In the genomic region with DNA sequence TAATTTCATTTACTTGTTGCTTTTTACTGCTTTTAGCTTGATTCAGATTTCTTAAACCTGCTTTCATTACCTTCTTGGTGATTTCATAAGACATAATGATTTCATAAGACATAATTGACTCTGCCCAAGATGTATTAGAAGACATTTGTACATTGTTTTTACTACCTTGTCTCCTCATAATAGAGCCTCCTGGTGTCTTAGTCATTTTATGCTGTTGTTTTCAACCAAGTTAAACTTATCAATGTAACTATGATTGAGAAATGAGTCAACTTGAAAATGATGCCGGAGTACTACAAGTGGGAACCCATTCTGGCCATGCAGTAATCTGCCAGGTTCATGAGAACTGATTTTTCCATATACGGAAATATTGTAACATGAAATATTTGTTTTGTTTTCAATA, we compare ENCODE assay signal across 19 cellular contexts.
A peak's percentile ranks its signal among the peaks of the same experiment; 100 is the strongest.
DNase-seq lines count a peak whose midpoint lies in the region; ATAC-seq, FAIRE-seq and TF ChIP-seq lines count a peak whose summit lies in the region.
"Had no signal": no experiment of that assay in that cellular context is flagged by ENCODE, and none has a peak within 500 bp of the region (broad histone marks: within the 10 kb centered on the region; RNA-seq: fewer than 3 reads in every experiment).

No MANE protein-coding gene starts in this region.

- H3K4me1 ChIP-seq in HCT116 (ENCODE audit: control insufficient read depth in 1 of 2, insufficient read depth in 2 of 2, low read length in 2 of 2) (no peaks in the 10 kb centered on the region), foreskin keratinocyte (no peaks in the 10 kb centered on the region), GM23338 (ENCODE audit: insufficient read depth) (no peaks in the 10 kb centered on the region), lower lobe of right lung (no peaks in the 10 kb centered on the region)

- TF ChIP-seq POLR2A in HCT116 (IDR thresholded peaks at IDR 0.05; ENCODE audit: borderline replicate concordance, extremely low read depth, insufficient read depth, insufficient read length), result no peak

- H3K36me3 ChIP-seq in HCT116 (ENCODE audit: control insufficient read depth in 1 of 2, insufficient read depth in 2 of 2, low read length in 2 of 2) (no peaks in the 10 kb centered on the region), bronchial epithelial cell (ENCODE audit: control insufficient read depth, insufficient read depth, low read length) (no peaks in the 10 kb centered on the region), GM23338 (ENCODE audit: insufficient read depth) (no peaks in the 10 kb centered on the region), lower lobe of right lung (no peaks in the 10 kb centered on the region)

- no peak overlapping the region for H3K4me3 ChIP-seq in HCT116 (replicated peaks in 1 of 2; ENCODE audit: low read depth in 1 of 2, low read length in 2 of 2)
- no peak overlapping the region for H3K4me3 ChIP-seq in bronchial epithelial cell (ENCODE audit: low read depth, low read length)
- no peak overlapping the region for H3K4me3 ChIP-seq in GM23338
- H3K4me3 ChIP-seq in lower lobe of right lung, result no peak overlapping the region

- RAD21 ChIA-PET in HCT116 (lab: Charles Lee; ENCODE audit: low non-redundant PET in 1 of 2, low total read pairs in 2 of 2, uncharacterized antibody in 2 of 2, unreplicated experiment in 2 of 2), result no interaction called here

- TF ChIP-seq CTCF in HCT116 (IDR thresholded peaks at IDR 0.05 in 2 of 3, conservative IDR thresholded peaks at IDR 0.05 in 1 of 3; ENCODE audit: borderline replicate concordance in 1 of 3, insufficient read depth in 1 of 3, low read depth in 2 of 3, low read length in 2 of 3) (no peak), RWPE1 (conservative IDR thresholded peaks at IDR 0.05; ENCODE audit: low read depth) (no peak), bronchial epithelial cell (IDR thresholded peaks at IDR 0.05; ENCODE audit: insufficient read depth, low read length, severe bottlenecking) (no peak), foreskin keratinocyte (conservative IDR thresholded peaks at IDR 0.05) (no peak), GM23338 (conservative IDR thresholded peaks at IDR 0.05; ENCODE audit: low read depth in 2 of 2) (no peak), lower lobe of right lung (IDR thresholded peaks at IDR 0.05) (no peak)

- H3K9me3 ChIP-seq in HCT116 (ENCODE audit: control insufficient read depth in 1 of 2, insufficient read depth in 1 of 2, low read depth in 1 of 2, low read length in 2 of 2) (no peaks in the 10 kb centered on the region), lower lobe of right lung (no peaks in the 10 kb centered on the region)

- H3K4me2 ChIP-seq in HCT116 (ENCODE audit: low read length) (no peak overlapping the region), GM23338 (no peak overlapping the region)

- DNase-seq in HCT116 (ENCODE audit: low read depth, low spot score), result no peak
- peak; percentile 0 for DNase-seq in RWPE1 (ENCODE audit: low spot score)
- peak; percentile 77 for DNase-seq in bronchial epithelial cell (ENCODE audit: low read depth)
- peak; percentile 46 to 52 for DNase-seq in foreskin keratinocyte
- DNase-seq in stimulated activated CD4-positive, alpha-beta T cell treated with anti-CD3 and anti-CD28 coated beads, Interleukin-12 subunit alpha, Interleukin-12 subunit beta, amount 100 ng/mL, for 4 hours, result no peak
- no peak for DNase-seq in GM23338 (ENCODE audit: low spot score)
- DNase-seq in lower lobe of right lung, result no peak
- DNase-seq: C1 segment of cervical spinal cord; Calu3; CD4-positive, alpha-beta memory T cell; COR-L47; DMS153; DND-41; GOT3; H7; HCEC 1CT had no signal

- H3K79me2 ChIP-seq in HCT116 (ENCODE audit: insufficient read depth, low read length), result no peaks in the 10 kb centered on the region
- H3K79me2 ChIP-seq in GM23338 (replicated peaks; ENCODE audit: insufficient read depth), result no peaks in the 10 kb centered on the region

- H3K27me3 ChIP-seq in HCT116 (ENCODE audit: insufficient read depth, low read length), result no peaks in the 10 kb centered on the region
- no peaks in the 10 kb centered on the region for H3K27me3 ChIP-seq in bronchial epithelial cell (ENCODE audit: control insufficient read depth, insufficient read depth, low read length)
- H3K27me3 ChIP-seq in foreskin keratinocyte, result no peaks in the 10 kb centered on the region
- H3K27me3 ChIP-seq in GM23338 (ENCODE audit: insufficient read depth), result no peaks in the 10 kb centered on the region
- H3K27me3 ChIP-seq in lower lobe of right lung (ENCODE audit: low read depth), result no peaks in the 10 kb centered on the region

- no peaks in the 10 kb centered on the region for H3K9me3 Mint-ChIP-seq in GM23338

- H3K27me3 Mint-ChIP-seq in GM23338 (ENCODE audit: insufficient read depth, low read depth, poor library complexity), result no peaks in the 10 kb centered on the region
- H3K27me3 Mint-ChIP-seq: CD4-positive, alpha-beta memory T cell had no signal

- no peak overlapping the region for H3K4me3 Mint-ChIP-seq in GM23338
- H3K4me3 Mint-ChIP-seq: CD4-positive, alpha-beta memory T cell had no signal

- H3K9ac ChIP-seq in HCT116 (ENCODE audit: low read length), result no peak overlapping the region

- H3F3A ChIP-seq in GM23338 (replicated peaks; ENCODE audit: low read depth), result no peaks in the 10 kb centered on the region

- FAIRE-seq in bronchial epithelial cell (lab: Jason Lieb, UNC), result no peak
- FAIRE-seq: G401.6, GM12892 had no signal

- BruUV-seq in HCT116 (replicated peaks; lab: Mats Ljungman, UMichigan), result no TSS peak

- TF ChIP-seq RAD21 in HCT116 (IDR thresholded peaks at IDR 0.05; ENCODE audit: low read depth), result no peak

- CTCF ChIA-PET in HCT116 (lab: Charles Lee) (no interaction called here), RWPE1 (lab: Yijun Ruan, JAX) (no interaction called here)

- H2AFZ ChIP-seq in HCT116 (ENCODE audit: low read depth, low read length, poor library complexity, severe bottlenecking) (peak overlapping the region; percentile 8), GM23338 (no peak overlapping the region)

- H3K27ac ChIP-seq in HCT116 (ENCODE audit: low read depth, low read length) (no peak overlapping the region), RWPE1 (no peak overlapping the region), foreskin keratinocyte (no peak overlapping the region), GM23338 (ENCODE audit: low read depth) (no peak overlapping the region), lower lobe of right lung (no peak overlapping the region)

- no peaks in the 10 kb centered on the region for H3K36me3 Mint-ChIP-seq in GM23338 (ENCODE audit: low read depth)
- H3K36me3 Mint-ChIP-seq: CD4-positive, alpha-beta memory T cell had no signal

- H3K27ac Mint-ChIP-seq in GM23338, result no peak overlapping the region
- H3K27ac Mint-ChIP-seq: CD4-positive, alpha-beta memory T cell had no signal

- POLR2A ChIA-PET in HCT116 (lab: Charles Lee), result no interaction called here
- POLR2A ChIA-PET in RWPE1 (lab: Yijun Ruan, JAX; ENCODE audit: low non-redundant PET), result no interaction called here

- ATAC-seq in HCT116 (no peak), foreskin keratinocyte (peak; percentile 45), HG03097 (IDR thresholded peaks at IDR 0.05; ENCODE audit: low FRiP score, unreplicated experiment) (no peak), GM23338 (no peak), lower lobe of right lung (no peak)

- intact Hi-C loops in HCT116 (cut with micrococcal nuclease), result no loop called here
- intact Hi-C loops in lower lobe of right lung (cut with DNase I), result no loop called here

- no peaks in the 10 kb centered on the region; the same call in 1 of the 2 replicates for H3K9me2 ChIP-seq in HCT116 (ENCODE audit: insufficient read depth)
- H3K9me2 ChIP-seq in GM23338 (ENCODE audit: insufficient read depth), result no peaks in the 10 kb centered on the region

- H4K20me1 ChIP-seq in HCT116 (ENCODE audit: insufficient read depth), result no peaks in the 10 kb centered on the region
- no peaks in the 10 kb centered on the region for H4K20me1 ChIP-seq in GM23338 (replicated peaks; ENCODE audit: insufficient read depth)

- H3K4me1 Mint-ChIP-seq in GM23338, result no peaks in the 10 kb centered on the region
- H3K4me1 Mint-ChIP-seq: CD4-positive, alpha-beta memory T cell had no signal

TF ChIP-seq in HCT116, 20 proteins besides CTCF, POLR2A, EP300 and RAD21:
- no peak for TF ChIP-seq SRF (IDR thresholded peaks at IDR 0.05; ENCODE audit: low read depth)
- TF ChIP-seq, protein P1, sequence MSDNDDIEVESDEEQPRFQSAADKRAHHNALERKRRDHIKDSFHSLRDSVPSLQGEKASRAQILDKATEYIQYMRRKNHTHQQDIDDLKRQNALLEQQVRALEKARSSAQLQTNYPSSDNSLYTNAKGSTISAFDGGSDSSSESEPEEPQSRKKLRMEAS (IDR thresholded peaks at IDR 0.05), result no peak
- TF ChIP-seq ZNF274 (IDR thresholded peaks at IDR 0.05; ENCODE audit: low read depth, low read length), result no peak
- TF ChIP-seq POLR2AphosphoS5 (IDR thresholded peaks at IDR 0.05; ENCODE audit: low read depth, low read length), result no peak
- TF ChIP-seq CEBPB (IDR thresholded peaks at IDR 0.05; ENCODE audit: low read depth), result no peak
- TF ChIP-seq, protein P2, sequence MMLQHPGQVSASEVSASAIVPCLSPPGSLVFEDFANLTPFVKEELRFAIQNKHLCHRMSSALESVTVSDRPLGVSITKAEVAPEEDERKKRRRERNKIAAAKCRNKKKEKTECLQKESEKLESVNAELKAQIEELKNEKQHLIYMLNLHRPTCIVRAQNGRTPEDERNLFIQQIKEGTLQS (IDR thresholded peaks at IDR 0.05), result no peak
- no peak for TF ChIP-seq EGR1 (IDR thresholded peaks at IDR 0.05; ENCODE audit: low read depth)
- no peak for TF ChIP-seq TCF7L2 (IDR thresholded peaks at IDR 0.05; ENCODE audit: borderline replicate concordance, extremely low read depth, insufficient read depth, insufficient read length)
- no peak for TF ChIP-seq JUND (IDR thresholded peaks at IDR 0.05)

TF ChIP-seq in GM23338, 12 proteins besides CTCF, POLR2A, EP300 and RAD21 (continues in another document):
- no peak for TF ChIP-seq EZH2 (IDR thresholded peaks at IDR 0.05; ENCODE audit: low read depth, unreplicated experiment)
- no peak for TF ChIP-seq POLR2AphosphoS5 (IDR thresholded peaks at IDR 0.05; ENCODE audit: low read depth)
- TF ChIP-seq CREB1 (CRISPR knock-in tag; IDR thresholded peaks at IDR 0.05; ENCODE audit: low read depth), result no peak
- TF ChIP-seq, protein P3, sequence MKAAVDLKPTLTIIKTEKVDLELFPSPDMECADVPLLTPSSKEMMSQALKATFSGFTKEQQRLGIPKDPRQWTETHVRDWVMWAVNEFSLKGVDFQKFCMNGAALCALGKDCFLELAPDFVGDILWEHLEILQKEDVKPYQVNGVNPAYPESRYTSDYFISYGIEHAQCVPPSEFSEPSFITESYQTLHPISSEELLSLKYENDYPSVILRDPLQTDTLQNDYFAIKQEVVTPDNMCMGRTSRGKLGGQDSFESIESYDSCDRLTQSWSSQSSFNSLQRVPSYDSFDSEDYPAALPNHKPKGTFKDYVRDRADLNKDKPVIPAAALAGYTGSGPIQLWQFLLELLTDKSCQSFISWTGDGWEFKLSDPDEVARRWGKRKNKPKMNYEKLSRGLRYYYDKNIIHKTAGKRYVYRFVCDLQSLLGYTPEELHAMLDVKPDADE (IDR thresholded peaks at IDR 0.05), result no peak
- no peak for TF ChIP-seq EZH2phosphoT487 (IDR thresholded peaks at IDR 0.05; ENCODE audit: unreplicated experiment)

Comparison
In these comparisons a context has a peak if more than half of its experiments do, and no peak if none do; other contexts are left out.
1. DNase-seq: peak in RWPE1 (single experiment), bronchial epithelial cell (single experiment) and foreskin keratinocyte (2 of 2); none in HCT116 (single experiment), stimulated activated CD4-positive, alpha-beta T cell treated with anti-CD3 and anti-CD28 coated beads, Interleukin-12 subunit alpha, Interleukin-12 subunit beta, amount 100 ng/mL, for 4 hours (single experiment), GM23338 (single experiment) and lower lobe of right lung (single experiment).